Comparison of ENCODE assay signal across 18 cellular contexts in genomic region chr6:2949536-2950083, GRCh38. TPM values are rescaled to one million over a fixed set of nuclear protein-coding genes. Genes with fewer than 3 reads are reported as not detected.
A peak's percentile ranks its signal among the peaks of the same experiment; 100 is the strongest.
DNase-seq lines count a peak whose midpoint lies in the region; ATAC-seq and TF ChIP-seq lines count a peak whose summit lies in the region.
"Had no signal": no experiment of that assay in that cellular context is flagged by ENCODE, and none has a peak within 500 bp of the region (broad histone marks: within the 10 kb centered on the region; RNA-seq: fewer than 3 reads in every experiment).

No MANE protein-coding gene starts in this region.

- peak overlapping the region; percentile 2 for H3K27ac Mint-ChIP-seq in activated T-cell treated with anti-CD3 and anti-CD28 coated beads, Interleukin-2, amount 50 U/mL, for 72 hours
- H3K27ac Mint-ChIP-seq in activated T-cell treated with anti-CD3 and anti-CD28 coated beads, Interleukin-2, amount 50 U/mL, for 24 hours, result no peak overlapping the region
- H3K27ac Mint-ChIP-seq in naive thymus-derived CD4-positive, alpha-beta T cell, result peak overlapping the region in 1 of 9 donors; percentile 72
- H3K27ac Mint-ChIP-seq in activated T-helper 17 cell treated with anti-CD3 and anti-CD28 coated beads, Interleukin-2, amount 50 U/mL, for 72 hours, result no peak overlapping the region

- no peak overlapping the region for H3K4me3 Mint-ChIP-seq in activated T-cell treated with anti-CD3 and anti-CD28 coated beads, Interleukin-2, amount 50 U/mL, for 72 hours
- no peak overlapping the region for H3K4me3 Mint-ChIP-seq in activated T-cell treated with anti-CD3 and anti-CD28 coated beads, Interleukin-2, amount 50 U/mL, for 24 hours
- H3K4me3 Mint-ChIP-seq in naive thymus-derived CD4-positive, alpha-beta T cell, result no peak overlapping the region
- H3K4me3 Mint-ChIP-seq in activated T-helper 17 cell treated with anti-CD3 and anti-CD28 coated beads, Interleukin-2, amount 50 U/mL, for 72 hours, result no peak overlapping the region

- H3K4me1 Mint-ChIP-seq in activated T-cell treated with anti-CD3 and anti-CD28 coated beads, Interleukin-2, amount 50 U/mL, for 72 hours (ENCODE audit: low read depth), result peaks cover 23% of the 10 kb centered on the region
- peaks cover 14% of the 10 kb centered on the region for H3K4me1 Mint-ChIP-seq in activated T-cell treated with anti-CD3 and anti-CD28 coated beads, Interleukin-2, amount 50 U/mL, for 24 hours (ENCODE audit: low read depth)
- H3K4me1 Mint-ChIP-seq in naive thymus-derived CD4-positive, alpha-beta T cell, result peaks cover 9 to 34% (median 17%) of the 10 kb centered on the region in 7 donors
- peaks cover 3% of the 10 kb centered on the region for H3K4me1 Mint-ChIP-seq in activated T-helper 17 cell treated with anti-CD3 and anti-CD28 coated beads, Interleukin-2, amount 50 U/mL, for 72 hours

- H3K36me3 ChIP-seq in lung (ENCODE audit: control insufficient read depth in 2 of 2, insufficient read depth in 2 of 2, low read length in 2 of 2), result peaks cover 9 to 21% of the 10 kb centered on the region in 2 donors
- peaks cover 0 to 15% (median 0%) of the 10 kb centered on the region in 3 experiments for H3K36me3 ChIP-seq in naive thymus-derived CD4-positive, alpha-beta T cell (ENCODE audit: control insufficient read depth in 2 of 3, insufficient read depth in 3 of 3, low read length in 3 of 3)

- 90 to 95% methylated on average over 6 of the region's 6 CpGs for WGBS in lung, 2 donors

- no peak overlapping the region for H3K4me3 ChIP-seq in lung
- no peak overlapping the region for H3K4me3 ChIP-seq in naive thymus-derived CD4-positive, alpha-beta T cell (ENCODE audit: low read length)
- H3K4me3 ChIP-seq: BLaER1 treated with 17β-estradiol and CSF1 and Interleukin-3, amounts not matched to agents 10 nM and 100 nM had no signal

- no peaks in the 10 kb centered on the region for H3K27me3 ChIP-seq in lung (ENCODE audit: control insufficient read depth, insufficient read depth)
- H3K27me3 ChIP-seq in naive thymus-derived CD4-positive, alpha-beta T cell (ENCODE audit: control insufficient read depth in 2 of 2, insufficient read depth in 2 of 2, low read length in 2 of 2), result no peaks in the 10 kb centered on the region
- H3K27me3 ChIP-seq: BLaER1 treated with 17β-estradiol and CSF1 and Interleukin-3, amounts not matched to agents 10 nM and 100 nM had no signal

- ATAC-seq in activated T-cell treated with anti-CD3 and anti-CD28 coated beads, Interleukin-2, amount 50 U/mL, for 72 hours (replicated peaks in 1 of 2), result no peak
- peak; percentile 40 for ATAC-seq in Right ventricle myocardium superior (ENCODE audit: poor library complexity)
- ATAC-seq in lung (ENCODE audit: insufficient read depth, low FRiP score), result no peak
- ATAC-seq in naive thymus-derived CD4-positive, alpha-beta T cell, result no peak
- ATAC-seq in activated T-helper 17 cell treated with anti-CD3 and anti-CD28 coated beads, Interleukin-2, amount 50 U/mL, for 72 hours (replicated peaks), result no peak
- ATAC-seq in GM18498 (IDR thresholded peaks at IDR 0.05; ENCODE audit: unreplicated experiment), result no peak
- ATAC-seq: HCT116 had no signal

- no peak for TF ChIP-seq CTCF in lung (IDR thresholded peaks at IDR 0.05; ENCODE audit: control extremely low read depth, extremely low read depth)

- H3K27me3 Mint-ChIP-seq in activated T-cell treated with anti-CD3 and anti-CD28 coated beads, Interleukin-2, amount 50 U/mL, for 72 hours (ENCODE audit: low read depth), result no peaks in the 10 kb centered on the region
- H3K27me3 Mint-ChIP-seq in activated T-cell treated with anti-CD3 and anti-CD28 coated beads, Interleukin-2, amount 50 U/mL, for 24 hours, result no peaks in the 10 kb centered on the region
- peaks cover 0 to 20% (median 0%) of the 10 kb centered on the region in 5 donors for H3K27me3 Mint-ChIP-seq in naive thymus-derived CD4-positive, alpha-beta T cell
- peaks cover 10% of the 10 kb centered on the region for H3K27me3 Mint-ChIP-seq in activated T-helper 17 cell treated with anti-CD3 and anti-CD28 coated beads, Interleukin-2, amount 50 U/mL, for 72 hours

- intact Hi-C loops in Right ventricle myocardium superior (cut with DNase I), result loop anchor here (5.0 kb wide), 1 partner anchor 38 kb away; no protein-coding TSS in a partner anchor
- intact Hi-C loops in naive thymus-derived CD4-positive, alpha-beta T cell (cut with micrococcal nuclease), result no loop called here

- DNase-seq in activated T-cell treated with anti-CD3 and anti-CD28 coated beads, Interleukin-2, amount 50 U/mL, for 72 hours, result no peak
- no peak for DNase-seq in activated T-cell treated with anti-CD3 and anti-CD28 coated beads, Interleukin-2, amount 50 U/mL, for 24 hours
- DNase-seq in Right ventricle myocardium superior (no peak), lung (ENCODE audit: low spot score) (peak; percentile 15), ecto neural progenitor cell (ENCODE audit: low spot score) (no peak)
- no peak for DNase-seq in naive thymus-derived CD4-positive, alpha-beta T cell
- DNase-seq: 8988T, COR-L47, Kasumi-1, NCI-H1105 treated with DMSO at 0.1 percent for 48 hours, NCI-H187 treated with DMSO at 0.1 percent for 48 hours, NCI-H446 treated with DMSO at 0.1 percent for 48 hours, NCI-H748 treated with DMSO at 0.1 percent for 48 hours, SIG-M5 had no signal

- no peaks in the 10 kb centered on the region for H3K9me3 ChIP-seq in lung (ENCODE audit: control insufficient read depth in 2 of 2, insufficient read depth in 1 of 2, low read length in 1 of 2)
- no peaks in the 10 kb centered on the region for H3K9me3 ChIP-seq in naive thymus-derived CD4-positive, alpha-beta T cell (ENCODE audit: control insufficient read depth in 2 of 3, low read length in 3 of 3)
- H3K9me3 ChIP-seq: BLaER1 treated with 17β-estradiol and CSF1 and Interleukin-3, amounts not matched to agents 10 nM and 100 nM had no signal

- H3K27ac ChIP-seq in lung (ENCODE audit: low read depth in 1 of 2, low read length in 1 of 2), result no peak overlapping the region
- no peak overlapping the region for H3K27ac ChIP-seq in naive thymus-derived CD4-positive, alpha-beta T cell (ENCODE audit: low read depth, low read length)
- H3K27ac ChIP-seq: BLaER1 treated with 17β-estradiol and CSF1 and Interleukin-3, amounts not matched to agents 10 nM and 100 nM had no signal

- POLR2A ChIA-PET in naive thymus-derived CD4-positive, alpha-beta T cell (lab: Charles Lee), result interaction anchor here (0.6 to 1.9 kb wide), 5 partner anchors 8 to 77 kb away, joined by 3 to 8 read pairs (median 3); no protein-coding TSS in a partner anchor

- peaks cover 3 to 10% of the 10 kb centered on the region in 2 donors for H3K36me3 Mint-ChIP-seq in activated T-cell treated with anti-CD3 and anti-CD28 coated beads, Interleukin-2, amount 50 U/mL, for 72 hours (ENCODE audit: insufficient read depth in 2 of 2)
- peaks cover 42% of the 10 kb centered on the region for H3K36me3 Mint-ChIP-seq in activated T-cell treated with anti-CD3 and anti-CD28 coated beads, Interleukin-2, amount 50 U/mL, for 24 hours (ENCODE audit: low read depth)
- peaks cover 9 to 58% (median 41%) of the 10 kb centered on the region in 5 donors for H3K36me3 Mint-ChIP-seq in naive thymus-derived CD4-positive, alpha-beta T cell
- no peaks in the 10 kb centered on the region for H3K36me3 Mint-ChIP-seq in activated T-helper 17 cell treated with anti-CD3 and anti-CD28 coated beads, Interleukin-2, amount 50 U/mL, for 72 hours (ENCODE audit: low read depth)

- CTCF ChIA-PET in naive thymus-derived CD4-positive, alpha-beta T cell (lab: Charles Lee), result interaction anchor here (0.7 to 1.7 kb wide), 4 partner anchors 15 to 92 kb away, joined by 3 to 5 read pairs (median 4); no protein-coding TSS in a partner anchor

- peaks cover 0 to 3% of the 10 kb centered on the region in 2 donors for H3K4me1 ChIP-seq in lung (ENCODE audit: control insufficient read depth in 2 of 2, insufficient read depth in 2 of 2, low read length in 2 of 2)
- H3K4me1 ChIP-seq in naive thymus-derived CD4-positive, alpha-beta T cell (ENCODE audit: control insufficient read depth in 2 of 2, insufficient read depth in 2 of 2, low read length in 2 of 2), result no peaks in the 10 kb centered on the region

- no peaks in the 10 kb centered on the region for H3K9me3 Mint-ChIP-seq in activated T-cell treated with anti-CD3 and anti-CD28 coated beads, Interleukin-2, amount 50 U/mL, for 72 hours
- no peaks in the 10 kb centered on the region for H3K9me3 Mint-ChIP-seq in activated T-cell treated with anti-CD3 and anti-CD28 coated beads, Interleukin-2, amount 50 U/mL, for 24 hours
- no peaks in the 10 kb centered on the region for H3K9me3 Mint-ChIP-seq in naive thymus-derived CD4-positive, alpha-beta T cell
- H3K9me3 Mint-ChIP-seq in activated T-helper 17 cell treated with anti-CD3 and anti-CD28 coated beads, Interleukin-2, amount 50 U/mL, for 72 hours, result no peaks in the 10 kb centered on the region

RNA-seq across cellular contexts. Expression of gene SERPINB6, which starts 21.8 kb away (rescaled TPM):
- total RNA-seq in activated T-cell treated with anti-CD3 and anti-CD28 coated beads, Interleukin-2, amount 50 U/mL, for 72 hours, result 100 to 1,000 TPM in 1 of 2 donors, 10 to 100 TPM in 1; 64.9 to 114 TPM
- total RNA-seq in Right ventricle myocardium superior, result 265 TPM
- 100 to 1,000 TPM; 113 to 155 TPM for total RNA-seq in lung
- 100 to 1,000 TPM; 126 to 129 TPM for polyA plus RNA-seq in lung
- total RNA-seq in naive thymus-derived CD4-positive, alpha-beta T cell, result 10 to 100 TPM; 19.7 to 60.5 (median 56.4) TPM
- polyA plus RNA-seq in naive thymus-derived CD4-positive, alpha-beta T cell, result 10 to 100 TPM; 77.9 to 94.2 TPM
- total RNA-seq in activated T-helper 17 cell treated with anti-CD3 and anti-CD28 coated beads, Interleukin-2, amount 50 U/mL, for 72 hours, result 10 to 100 TPM; 22.1 to 26.0 TPM

RNA-seq across cellular contexts. Expression of gene SERPINB9, which starts 46.5 kb away (rescaled TPM):
- total RNA-seq in activated T-cell treated with anti-CD3 and anti-CD28 coated beads, Interleukin-2, amount 50 U/mL, for 72 hours, result 10 to 100 TPM; 70.7 to 96.1 TPM
- total RNA-seq in Right ventricle myocardium superior, result 2.9 TPM
- 10 to 100 TPM; 14.0 to 33.3 TPM for total RNA-seq in lung
- polyA plus RNA-seq in lung, result 10 to 100 TPM in 1 of 2 donors, 1 to 10 TPM in 1; 5.4 to 36.1 TPM
- 10 to 100 TPM; 25.1 to 74.4 (median 52.0) TPM for total RNA-seq in naive thymus-derived CD4-positive, alpha-beta T cell
- polyA plus RNA-seq in naive thymus-derived CD4-positive, alpha-beta T cell, result 10 to 100 TPM; 33.1 to 34.1 TPM
- total RNA-seq in activated T-helper 17 cell treated with anti-CD3 and anti-CD28 coated beads, Interleukin-2, amount 50 U/mL, for 72 hours, result 10 to 100 TPM; 11.2 to 66.1 TPM

RNA-seq across cellular contexts. Expression of gene NQO2, which starts 50.1 kb away (rescaled TPM):
- total RNA-seq in activated T-cell treated with anti-CD3 and anti-CD28 coated beads, Interleukin-2, amount 50 U/mL, for 72 hours, result 10 to 100 TPM; 32.7 to 47.3 TPM
- 70.5 TPM for total RNA-seq in Right ventricle myocardium superior
- 10 to 100 TPM in 1 of 2 donors, 1 to 10 TPM in 1; 9.4 to 47.1 TPM for total RNA-seq in lung
- 10 to 100 TPM; 42.6 to 43.7 TPM for polyA plus RNA-seq in lung
- 10 to 100 TPM in 4 of 5 experiments, 1 to 10 TPM in 1; 8.1 to 34.6 (median 22.6) TPM for total RNA-seq in naive thymus-derived CD4-positive, alpha-beta T cell
- 10 to 100 TPM; 44.4 to 52.0 TPM for polyA plus RNA-seq in naive thymus-derived CD4-positive, alpha-beta T cell
- total RNA-seq in activated T-helper 17 cell treated with anti-CD3 and anti-CD28 coated beads, Interleukin-2, amount 50 U/mL, for 72 hours, result 10 to 100 TPM; 25.1 to 29.3 TPM
